23 cellular contexts compared by ENCODE assay signal in the genomic region with DNA sequence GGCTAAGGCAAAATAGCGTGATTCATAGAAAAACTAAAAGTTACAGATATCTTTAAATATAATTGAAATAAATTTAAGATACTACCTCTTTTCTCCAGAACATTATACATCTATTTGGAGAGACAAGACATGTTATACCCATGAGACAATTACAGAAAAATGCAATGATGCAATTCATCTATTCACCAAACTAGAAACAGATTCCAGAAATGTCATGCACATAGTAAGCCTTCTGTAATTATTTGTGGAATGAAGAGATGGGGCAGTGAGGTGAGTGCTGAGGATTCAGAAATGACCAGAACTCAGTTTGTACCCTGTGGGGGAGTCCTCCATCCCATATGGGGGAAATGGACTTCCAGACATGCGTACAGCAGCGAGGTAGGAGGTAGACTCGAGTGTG.
DNase-seq lines count a peak whose midpoint lies in the region; ATAC-seq and TF ChIP-seq lines count a peak whose summit lies in the region.
"Had no signal": no experiment of that assay in that cellular context is flagged by ENCODE, and none has a peak within 500 bp of the region (broad histone marks: within the 10 kb centered on the region; RNA-seq: fewer than 3 reads in every experiment).

No MANE protein-coding gene starts in this region.

- peaks cover 18% of the 10 kb centered on the region for H3K27me3 Mint-ChIP-seq in CD8-positive, alpha-beta T cell (ENCODE audit: low read depth)

- H3K27me3 ChIP-seq in left lung = no peaks in the 10 kb centered on the region
- no peaks in the 10 kb centered on the region for H3K27me3 ChIP-seq in CD8-positive, alpha-beta T cell (ENCODE audit: insufficient read depth, low read length)
- no peaks in the 10 kb centered on the region for H3K27me3 ChIP-seq in gastroesophageal sphincter
- H3K27me3 ChIP-seq: BLaER1 had no signal

- TF ChIP-seq CTCF in AG04449 (IDR thresholded peaks at IDR 0.05; ENCODE audit: insufficient read depth, low read length, missing control alignments) (no peak), left lung (IDR thresholded peaks at IDR 0.05) (no peak), gastroesophageal sphincter (IDR thresholded peaks at IDR 0.05) (no peak)
- no peak for TF ChIP-seq CTCF in CD8-positive, alpha-beta T cell (IDR thresholded peaks at IDR 0.05)

- no peak for TF ChIP-seq POLR2A in gastroesophageal sphincter (IDR thresholded peaks at IDR 0.05)

- H3K27ac ChIP-seq in SK-N-MC = peak overlapping the region; percentile 36; the same call in 1 of the 2 replicates
- no peak overlapping the region for H3K27ac ChIP-seq in left lung
- no peak overlapping the region for H3K27ac ChIP-seq in CD8-positive, alpha-beta T cell (ENCODE audit: low read depth, low read length)
- peak overlapping the region in 1 of 4 donors; percentile 31 for H3K27ac ChIP-seq in gastroesophageal sphincter
- H3K27ac ChIP-seq: BLaER1, skin epidermis had no signal

- H3K4me3 Mint-ChIP-seq in CD8-positive, alpha-beta T cell = no peak overlapping the region
- H3K4me3 Mint-ChIP-seq: brain; effector memory CD8-positive, alpha-beta T cell; memory B cell had no signal

- no peaks in the 10 kb centered on the region for H3K36me3 Mint-ChIP-seq in CD8-positive, alpha-beta T cell
- H3K36me3 Mint-ChIP-seq: brain, memory B cell had no signal

- H3K27ac Mint-ChIP-seq in CD8-positive, alpha-beta T cell = no peak overlapping the region
- H3K27ac Mint-ChIP-seq: brain; effector memory CD8-positive, alpha-beta T cell; memory B cell had no signal

- H3K4me3 ChIP-seq in AG04449 (ENCODE audit: low read depth, low read length) (no peak overlapping the region), SK-N-MC (no peak overlapping the region), left lung (no peak overlapping the region), gastroesophageal sphincter (no peak overlapping the region)
- H3K4me3 ChIP-seq in CD8-positive, alpha-beta T cell (ENCODE audit: low read depth, low read length) = no peak overlapping the region
- H3K4me3 ChIP-seq: BLaER1, skin epidermis had no signal

- CTCF ChIA-PET in AG04449 (lab: Yijun Ruan, JAX) = no interaction called here
- CTCF ChIA-PET in CD8-positive, alpha-beta T cell (lab: Charles Lee) = no interaction called here

- H3K4me1 Mint-ChIP-seq in CD8-positive, alpha-beta T cell (ENCODE audit: low read depth) = no peaks in the 10 kb centered on the region
- H3K4me1 Mint-ChIP-seq: memory B cell had no signal

- ATAC-seq in left lung (no peak), HG02973 (IDR thresholded peaks at IDR 0.05; ENCODE audit: unreplicated experiment) (no peak), gastroesophageal sphincter (no peak)
- ATAC-seq in CD8-positive, alpha-beta T cell = no peak
- ATAC-seq: effector memory CD8-positive, alpha-beta T cell; esophagus mucosa; left cardiac atrium had no signal

- H3K9me3 ChIP-seq in SK-N-MC (ENCODE audit: low read depth, low read length) (no peaks in the 10 kb centered on the region; the same call in 1 of the 2 replicates), left lung (peaks cover 0 to 4% of the 10 kb centered on the region in 2 donors), gastroesophageal sphincter (peaks cover 0 to 9% (median 0%) of the 10 kb centered on the region in 3 donors)
- H3K9me3 ChIP-seq in CD8-positive, alpha-beta T cell (ENCODE audit: low read length) = no peaks in the 10 kb centered on the region

- no peaks in the 10 kb centered on the region for H3K36me3 ChIP-seq in SK-N-MC (ENCODE audit: insufficient read depth, low read length)
- H3K36me3 ChIP-seq in left lung = no peaks in the 10 kb centered on the region
- no peaks in the 10 kb centered on the region for H3K36me3 ChIP-seq in CD8-positive, alpha-beta T cell (ENCODE audit: insufficient read depth, low read length)
- no peaks in the 10 kb centered on the region for H3K36me3 ChIP-seq in gastroesophageal sphincter
- H3K36me3 ChIP-seq: BLaER1 had no signal

- POLR2A ChIA-PET in AG04449 (lab: Yijun Ruan, JAX) = no interaction called here
- POLR2A ChIA-PET in CD8-positive, alpha-beta T cell (lab: Charles Lee) = no interaction called here

- TF ChIP-seq EP300 in gastroesophageal sphincter (IDR thresholded peaks at IDR 0.05) = no peak

- no peak overlapping the region for H3K9ac ChIP-seq in SK-N-MC (ENCODE audit: insufficient read length)
- H3K9ac ChIP-seq: BLaER1 had no signal

- peak; percentile 54 for DNase-seq in AG04449 (ENCODE audit: low read depth, low spot score)
- peak; percentile 45 for DNase-seq in GM04504 (ENCODE audit: low read depth)
- no peak for DNase-seq in SK-N-MC (ENCODE audit: low read depth, low spot score)
- DNase-seq in fibroblast of peridontal ligament (ENCODE audit: extremely low read depth) = peak; percentile 75
- DNase-seq in left lung = no peak
- no peak for DNase-seq in CD8-positive, alpha-beta T cell
- DNase-seq: 8988T; activated CD4-positive, alpha-beta T cell treated with anti-CD3 and anti-CD28 coated beads for 1 hour; activated effector memory CD4-positive, alpha-beta T cell treated with anti-CD3 and anti-CD28 coated beads, Interleukin-2, amount 50 U/mL, for 16 hours; COR-L47; DMS79; effector memory CD8-positive, alpha-beta T cell; left cardiac atrium; NCI-H524; stimulated activated CD4-positive, alpha-beta T cell treated with anti-CD3 and anti-CD28 coated beads, Interleukin-2, amount 100 ng/mL, for 24 hours; substantia nigra had no signal

- WGBS in gastroesophageal sphincter (ENCODE audit: low coverage in 1 of 2), 2 donors = 80 to 83% methylated on average over 2 to 4 of the region's 4 CpGs

- intact Hi-C loops in left lung (cut with DNase I) = no loop called here
- intact Hi-C loops in CD8-positive, alpha-beta T cell (cut with DNase I, micrococcal nuclease) = no loop called here

- peaks cover 10% of the 10 kb centered on the region for H3K9me3 Mint-ChIP-seq in CD8-positive, alpha-beta T cell
- H3K9me3 Mint-ChIP-seq: effector memory CD8-positive, alpha-beta T cell had no signal

- H3K4me1 ChIP-seq in left lung = no peaks in the 10 kb centered on the region
- H3K4me1 ChIP-seq in CD8-positive, alpha-beta T cell (ENCODE audit: insufficient read depth, low read length) = no peaks in the 10 kb centered on the region
- no peaks in the 10 kb centered on the region for H3K4me1 ChIP-seq in gastroesophageal sphincter
- H3K4me1 ChIP-seq: BLaER1 had no signal

Comparison
In these comparisons a context has a peak if more than half of its experiments do, and no peak if none do; other contexts are left out.
1. DNase-seq: peak in AG04449 (single experiment), GM04504 (single experiment) and fibroblast of peridontal ligament (single experiment); none in SK-N-MC (single experiment), left lung (0 of 2) and CD8-positive, alpha-beta T cell (0 of 7).